ENCODE assay signal across 32 cellular contexts in genomic region chr3:108289159-108289558, GRCh38. TPM values are rescaled to one million over a fixed set of nuclear protein-coding genes. Genes with fewer than 3 reads are reported as not detected.
"Had no signal": no experiment of that assay in that cellular context is flagged by ENCODE, and none has a peak within 500 bp of the region (broad histone marks: within the 10 kb centered on the region; RNA-seq: fewer than 3 reads in every experiment).

No MANE protein-coding gene starts in this region.

- H3K36me3 ChIP-seq: esophagus muscularis mucosa, gastroesophageal sphincter had no signal

- H3K4me3 ChIP-seq: esophagus muscularis mucosa, gastroesophageal sphincter had no signal

- DNase-seq: activated CD4-positive, alpha-beta memory T cell treated with anti-CD3 and anti-CD28 coated beads, Interleukin-2, amount 10 ng/mL, durations not matched to agents 7 days and 5 days; activated CD4-positive, alpha-beta T cell treated with anti-CD3 and anti-CD28 coated beads for 36 hours; activated CD4-positive, alpha-beta T cell treated with anti-CD3 and anti-CD28 coated beads, Interleukin-2, amount 10 ng/mL, durations not matched to agents 7 days and 5 days; activated CD4-positive, alpha-beta T cell treated with anti-CD3 and anti-CD28 coated beads, Interleukin-2, amount 50 U/mL, for 4 hours; activated CD4-positive, CD25-positive, alpha-beta regulatory T cell; activated CD4-positive, CD25-positive, alpha-beta regulatory T cell treated with anti-CD3 and anti-CD28 coated beads, Interleukin-2, amount 50 U/mL, for 72 hours; activated CD8-positive, alpha-beta memory T cell treated with anti-CD3 and anti-CD28 coated beads, Interleukin-2, amount 50 U/mL, for 48 hours; activated effector memory CD4-positive, alpha-beta T cell treated with Interleukin-2 at 50 U/mL for 16 hours; activated gamma-delta T cell treated with Interleukin-2 at 50 U/mL for 16 hours; activated naive CD4-positive, alpha-beta T cell treated with anti-CD3 and anti-CD28 coated beads, Interleukin-2, amount 50 U/mL, for 16 hours; activated naive CD4-positive, alpha-beta T cell treated with Interleukin-2 at 50 U/mL for 16 hours; activated T-cell treated with anti-CD3 and anti-CD28 coated beads for 4 hours; activated T-cell treated with anti-CD3 and anti-CD28 coated beads, Interleukin-2, amount 50 U/mL, for 24 hours; amniotic stem cell; anterior cingulate cortex; caudate nucleus; cortex of kidney; dermis blood vessel endothelial cell; effector CD4-positive, alpha-beta T cell; effector memory CD8-positive, alpha-beta T cell; erythroblast; foreskin keratinocyte; head of caudate nucleus; T-helper 1 cell; T-helper 17 cell; T1000 had no signal

- H3K27me3 ChIP-seq: esophagus muscularis mucosa, foreskin keratinocyte, gastroesophageal sphincter had no signal

- H3K27ac ChIP-seq: esophagus muscularis mucosa, foreskin keratinocyte, gastroesophageal sphincter had no signal

- H3K4me1 ChIP-seq: esophagus muscularis mucosa, foreskin keratinocyte, gastroesophageal sphincter had no signal

- H3K9me3 ChIP-seq: esophagus muscularis mucosa had no signal

- ATAC-seq: activated CD4-positive, alpha-beta T cell treated with anti-CD3 and anti-CD28 coated beads for 36 hours; activated T-helper 17 cell treated with anti-CD3 and anti-CD28 coated beads, Interleukin-2, amount 50 U/mL, for 72 hours; effector memory CD8-positive, alpha-beta T cell; foreskin keratinocyte; gastroesophageal sphincter; T-helper 17 cell had no signal

RNA-seq across cellular contexts. Expression of gene HHLA2, which starts 7.2 kb away (rescaled TPM):
- total RNA-seq: astrocyte, chondrocyte, esophagus muscularis mucosa, foreskin keratinocyte, gastroesophageal sphincter, glomerular endothelial cell had no signal
